34 cellular contexts compared by ENCODE assay signal in the genomic region with DNA sequence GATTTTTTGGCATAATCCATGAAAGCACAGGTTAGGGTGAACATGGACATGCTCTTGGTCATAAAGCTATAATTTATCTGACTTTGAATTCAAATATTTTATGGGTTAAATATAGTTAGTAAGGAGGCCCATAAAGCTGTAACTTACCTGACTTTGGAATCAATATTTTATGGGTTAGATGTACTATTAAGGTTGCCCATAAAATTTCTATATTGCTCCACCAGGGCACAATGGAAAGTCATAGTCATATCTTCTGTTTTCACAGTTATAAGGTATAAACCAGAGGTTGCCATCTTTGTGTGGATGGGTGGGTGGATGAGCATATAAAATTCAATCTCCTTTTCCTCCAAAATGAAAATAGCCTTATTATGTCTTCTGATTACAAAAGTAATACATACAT.
"Had no signal": no experiment of that assay in that cellular context is flagged by ENCODE, and none has a peak within 500 bp of the region (broad histone marks: within the 10 kb centered on the region; RNA-seq: fewer than 3 reads in every experiment).

No MANE protein-coding gene starts in this region.

- H3K36me3 ChIP-seq: MG63 had no signal

- H3K27ac ChIP-seq: KMS-11 had no signal

- DNase-seq: Karpas-422, Kasumi-1, KG1, MG63, MM.1S, MV-4-11, NCI-H1048, NCI-H1092, NCI-H1092 treated with DMSO at 0.1 percent for 48 hours, NCI-H1105, NCI-H1105 treated with DMSO at 0.1 percent for 48 hours, NCI-H1417, NCI-H1417 treated with DMSO at 0.1 percent for 48 hours, NCI-H1436, NCI-H1436 treated with DMSO at 0.1 percent for 48 hours, NCI-H146, NCI-H1694, NCI-H1694 treated with DMSO at 0.1 percent for 48 hours, NCI-H187, NCI-H187 treated with DMSO at 0.1 percent for 48 hours, NCI-H1930, NCI-H2029, NCI-H2029 treated with DMSO at 0.1 percent for 48 hours, NCI-H2081, NCI-H2081 treated with DMSO at 0.1 percent for 48 hours, NCI-H2107, NCI-H2171, NCI-H2171 treated with DMSO at 0.1 percent for 48 hours, NCI-H2227 treated with DMSO at 0.1 percent for 48 hours, NCI-H226, NCI-H345, NCI-H446, NCI-H446 treated with DMSO at 0.1 percent for 48 hours had no signal

- H3K27me3 ChIP-seq: MG63 had no signal

- H3K9me3 ChIP-seq: MG63 had no signal

- H3K4me3 ChIP-seq: MG63 had no signal
